Comparison of ENCODE assay signal across 9 cellular contexts in the genomic region with DNA sequence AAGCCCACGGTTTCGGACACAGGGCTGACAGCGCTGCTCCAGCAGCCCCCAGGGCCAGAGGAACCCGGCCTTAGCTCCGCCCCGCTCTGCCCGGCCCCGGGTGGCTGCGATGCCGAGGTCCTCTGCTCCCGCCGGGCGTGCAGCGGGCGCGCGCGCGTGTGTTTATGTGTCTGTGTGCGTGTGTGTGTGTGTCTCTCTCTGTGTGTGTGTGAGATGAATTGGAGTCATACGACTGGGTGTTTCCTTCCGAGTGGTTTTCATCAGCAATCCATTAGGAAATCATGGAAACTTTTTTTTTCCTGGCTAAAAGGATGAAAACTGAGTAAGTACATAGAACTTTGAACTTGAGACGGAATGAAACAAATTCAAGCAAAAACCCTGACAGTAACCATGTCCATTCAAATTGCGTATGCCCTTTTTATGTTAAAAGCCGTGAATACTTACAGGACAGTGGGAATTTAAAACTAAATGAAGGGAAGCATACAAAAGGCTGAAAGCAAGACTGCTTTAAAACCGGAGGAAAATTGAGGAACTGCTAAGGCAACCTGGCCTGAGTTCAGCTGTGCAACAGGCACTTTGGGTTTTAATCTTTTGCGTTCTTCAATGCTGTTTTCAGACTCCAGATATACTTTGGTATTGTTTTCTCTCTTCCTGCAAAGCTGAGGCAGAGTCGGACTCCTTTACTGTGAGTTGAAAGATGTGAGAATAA. TPM values are rescaled to one million over a fixed set of nuclear protein-coding genes. Genes with fewer than 3 reads are reported as not detected.
DNase-seq lines count a peak whose midpoint lies in the region; ATAC-seq, FAIRE-seq and TF ChIP-seq lines count a peak whose summit lies in the region.
"Had no signal": no experiment of that assay in that cellular context is flagged by ENCODE, and none has a peak within 500 bp of the region (broad histone marks: within the 10 kb centered on the region; RNA-seq: fewer than 3 reads in every experiment).

A gene (plus strand): TSS at position 121 of the 709 bp plus-strand sequence. CDS start 911 bp downstream, outside the sequence.

- peaks cover 6% of the 10 kb centered on the region for H3K27me3 Mint-ChIP-seq in Caco-2 (ENCODE audit: insufficient read depth, unreplicated experiment)

- H3K9ac ChIP-seq in skeletal muscle tissue (ENCODE audit: low read depth in 1 of 3, low read length in 3 of 3), result peak within 1 kb of the TSS; percentile 84 to 97 (median 94)

- peak; percentile 63 for FAIRE-seq in HTR-8/SVneo (lab: Jason Lieb, UNC)

- ATAC-seq in GM21381 (IDR thresholded peaks at IDR 0.05; ENCODE audit: unreplicated experiment), result peak; percentile 52

- H3K36me3 Mint-ChIP-seq in Caco-2 (ENCODE audit: insufficient read depth, unreplicated experiment), result peaks cover 7% of the 10 kb centered on the region

- CTCF ChIA-PET in Caco-2 (lab: Charles Lee), result interaction anchor here (0.6 to 3.6 kb wide), 6 partner anchors 12 to 119 kb away, joined by 3 to 23 read pairs (median 4); no protein-coding TSS in a partner anchor

- H3K4me1 Mint-ChIP-seq in Caco-2 (ENCODE audit: low read depth, unreplicated experiment), result peaks cover 16% of the 10 kb centered on the region

- H3K9me3 Mint-ChIP-seq in Caco-2 (ENCODE audit: unreplicated experiment), result no peaks in the 10 kb centered on the region

- H3K36me3 ChIP-seq in Caco-2 (ENCODE audit: control insufficient read depth, insufficient read depth, low read length) (no peaks in the 10 kb centered on the region), skeletal muscle tissue (ENCODE audit: control insufficient read depth in 3 of 3, insufficient read depth in 3 of 3, low read length in 3 of 3) (no peaks in the 10 kb centered on the region)

- no TSS peak for BruUV-seq in Caco-2 (replicated peaks; lab: Mats Ljungman, UMichigan)

- peak within 1 kb of the TSS; percentile 20 for H3K4me3 ChIP-seq in Caco-2 (ENCODE audit: low read depth, low read length)
- peak within 1 kb of the TSS; percentile 86 to 93 (median 87) for H3K4me3 ChIP-seq in skeletal muscle tissue (ENCODE audit: low read length in 3 of 3)

- peak within 1 kb of the TSS; percentile 99 for H3K27ac ChIP-seq in skeletal muscle tissue (ENCODE audit: low read depth, low read length)

- intact Hi-C loops in Caco-2 (cut with micrococcal nuclease; ENCODE audit: unreplicated experiment), result loop anchor here (2.0 to 5.0 kb wide), 3 partner anchors 22 to 181 kb away; no protein-coding TSS in a partner anchor

- H3K9me3 ChIP-seq in Caco-2, result no peaks in the 10 kb centered on the region
- H3K9me3 ChIP-seq in skeletal muscle tissue (ENCODE audit: control insufficient read depth in 3 of 3, low read length in 3 of 3), result no peaks in the 10 kb centered on the region

- H3K4me1 ChIP-seq in Caco-2 (peaks cover 10% of the 10 kb centered on the region), skeletal muscle tissue (ENCODE audit: control insufficient read depth in 3 of 3, insufficient read depth in 3 of 3, low read length in 3 of 3) (peaks cover 4 to 17% (median 13%) of the 10 kb centered on the region in 3 donors)

- H3K27ac Mint-ChIP-seq in Caco-2 (ENCODE audit: unreplicated experiment), result no peak within 1 kb of the TSS

- H3K4me3 Mint-ChIP-seq in Caco-2 (ENCODE audit: unreplicated experiment), result peak within 1 kb of the TSS; percentile 90

- TF ChIP-seq CTCF in Caco-2 (IDR thresholded peaks at IDR 0.05; ENCODE audit: insufficient read depth in 1 of 2, low read depth in 1 of 2, low read length in 1 of 2, severe bottlenecking in 1 of 2, unreplicated experiment in 1 of 2), result no peak

- DNase-seq in Caco-2, result peak; percentile 36 to 60
- DNase-seq in HTR-8/SVneo (ENCODE audit: insufficient read length, low spot score), result no peak
- peak; percentile 11 for DNase-seq in T1000 (lab: John Stamatoyannopoulos, UW)
- peak; percentile 43 for DNase-seq in cerebellar cortex (ENCODE audit: low spot score)
- DNase-seq in inferior parietal cortex (ENCODE audit: extremely low spot score), result peak; percentile 59
- DNase-seq in NCI-H2171 treated with DMSO at 0.1 percent for 48 hours (lab: John Stamatoyannopoulos, UW), result no peak

- H3K27me3 ChIP-seq in Caco-2 (replicated peaks; ENCODE audit: control insufficient read depth, insufficient read depth, low read length), result 0 out of 2 replicates have a peak, but pooled peaks cover 2% of the 10 kb centered on the region
- H3K27me3 ChIP-seq in skeletal muscle tissue (ENCODE audit: control insufficient read depth in 3 of 3, insufficient read depth in 3 of 3, low read length in 3 of 3), result no peaks in the 10 kb centered on the region

- POLR2A ChIA-PET in Caco-2 (lab: Charles Lee), result no interaction called here

RNA-seq across cellular contexts. Expression of the gene that starts here (rescaled TPM):
- total RNA-seq in Caco-2 (2022), result 0.23 and 0.56 TPM in 2 replicates
- total RNA-seq in skeletal muscle tissue, result 14.6 TPM
- total RNA-seq: T-helper 2 cell treated with Interferon-gamma antibody and Interleukin-4, amounts not matched to agents 100 ng/mL and 5 ng/mL, for 36 hours had no signal

Comparison
In these comparisons a context has a peak if more than half of its experiments do, and no peak if none do; other contexts are left out.
1. RNA of the gene that starts here (total RNA-seq): 14.6 TPM in skeletal muscle tissue (single experiment); 0.23 to 0.56 TPM in Caco-2; every median in the first group is over 10 times any median in the second.
2. Peak in DNase-seq and H3K4me3 ChIP-seq in Caco-2; RNA of the gene not detected or under 1 TPM.
3. DNase-seq: peak in T1000 (single experiment), cerebellar cortex (single experiment) and inferior parietal cortex (single experiment); none in HTR-8/SVneo (single experiment) and NCI-H2171 treated with DMSO at 0.1 percent for 48 hours (single experiment).